In the genomic region with DNA sequence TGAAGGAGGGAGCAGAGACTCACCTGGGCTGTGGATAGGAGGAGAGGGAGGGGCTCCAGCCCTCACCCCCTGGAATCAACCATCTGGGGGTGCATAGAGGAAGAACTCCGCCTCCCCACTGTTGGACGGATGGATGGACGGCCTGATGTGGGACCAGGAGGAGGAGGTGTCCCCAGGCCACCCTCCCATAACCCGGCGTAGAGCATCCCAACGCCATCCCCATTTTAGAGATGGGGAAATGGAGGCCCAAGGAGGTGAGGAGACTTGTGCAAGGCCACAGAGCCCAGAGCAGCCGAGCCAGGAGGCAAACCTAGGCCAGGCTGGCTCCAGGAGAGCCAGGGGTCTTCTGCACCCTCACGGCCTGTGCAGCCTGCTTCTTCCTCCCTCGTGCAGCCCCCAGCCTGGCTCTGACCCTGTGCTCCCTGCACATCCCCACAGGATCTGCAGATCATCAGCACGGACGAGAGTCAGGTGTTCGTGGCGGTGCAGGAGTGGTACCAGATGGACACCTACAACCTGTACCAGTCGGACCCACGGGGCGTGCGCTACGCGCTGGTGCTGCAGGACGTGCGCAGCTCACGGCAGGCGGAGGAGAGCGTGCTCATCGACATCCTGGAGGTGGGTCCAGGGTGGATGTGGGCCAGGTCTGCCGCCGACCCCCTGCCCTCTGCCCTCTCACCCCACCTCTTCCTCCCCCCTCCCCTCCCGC, we compare ENCODE assay signal across 14 cellular contexts.
A peak's percentile ranks its signal among the peaks of the same experiment; 100 is the strongest.
DNase-seq lines count a peak whose midpoint lies in the region; ATAC-seq and TF ChIP-seq lines count a peak whose summit lies in the region.
"Had no signal": no experiment of that assay in that cellular context is flagged by ENCODE, and none has a peak within 500 bp of the region (broad histone marks: within the 10 kb centered on the region; RNA-seq: fewer than 3 reads in every experiment).

No MANE protein-coding gene starts in this region.

- H3K4ac ChIP-seq in mesenchymal stem cell (ENCODE audit: low read depth in 1 of 2, low read length in 2 of 2) = no peak overlapping the region

- H3K4me3 ChIP-seq in mesenchymal stem cell (ENCODE audit: insufficient read depth in 1 of 2, low read depth in 1 of 2, low read length in 2 of 2) (no peak overlapping the region), spleen (no peak overlapping the region)
- H3K4me3 ChIP-seq: GM12878, GM23338 had no signal

- H3K27ac ChIP-seq in mesenchymal stem cell (ENCODE audit: low read length, poor library complexity, severe bottlenecking) (no peak overlapping the region), spleen (no peak overlapping the region)
- H3K27ac ChIP-seq: 22Rv1 had no signal

- peak overlapping the region in 1 of 2 experiments; percentile 9 for H3K14ac ChIP-seq in mesenchymal stem cell (ENCODE audit: low read length in 2 of 2)

- peak; percentile 23 for DNase-seq in Right ventricle myocardium inferior (ENCODE audit: missing footprints)
- DNase-seq in left cardiac atrium = no peak
- peak; percentile 90 for DNase-seq in chondrocyte (ENCODE audit: low spot score)
- no peak for DNase-seq in mesenchymal stem cell
- peak; percentile 72 for DNase-seq in spleen
- DNase-seq in NCI-H82 (lab: John Stamatoyannopoulos, UW) = no peak
- no peak for DNase-seq in DMS114 treated with DMSO at 0.1 percent for 48 hours (lab: John Stamatoyannopoulos, UW; ENCODE audit: unreplicated experiment)
- no peak for DNase-seq in activated CD4-positive, alpha-beta T cell treated with anti-CD3 and anti-CD28 coated beads for 36 hours
- DNase-seq: CD4-positive, CD25-positive, alpha-beta regulatory T cell; H9 had no signal

- H2AK5ac ChIP-seq in mesenchymal stem cell (ENCODE audit: low read length, severe bottlenecking) = no peak overlapping the region

- H3K4me1 ChIP-seq in mesenchymal stem cell (ENCODE audit: control insufficient read depth, insufficient read depth, low read depth, low read length) = no peaks in the 10 kb centered on the region
- no peaks in the 10 kb centered on the region for H3K4me1 ChIP-seq in spleen

- POLR2A ChIA-PET in activated CD4-positive, alpha-beta T cell treated with anti-CD3 and anti-CD28 coated beads for 36 hours (lab: Charles Lee) = no interaction called here

- H3K27ac Mint-ChIP-seq in chondrocyte (ENCODE audit: unreplicated experiment) = no peak overlapping the region
- no peak overlapping the region for H3K27ac Mint-ChIP-seq in activated CD4-positive, alpha-beta T cell treated with anti-CD3 and anti-CD28 coated beads for 36 hours
- H3K27ac Mint-ChIP-seq: CD4-positive, CD25-positive, alpha-beta regulatory T cell; GM23338; H9; IgD-negative memory B cell had no signal

- H3K4me1 Mint-ChIP-seq in chondrocyte (ENCODE audit: low read depth) = no peaks in the 10 kb centered on the region
- no peaks in the 10 kb centered on the region for H3K4me1 Mint-ChIP-seq in activated CD4-positive, alpha-beta T cell treated with anti-CD3 and anti-CD28 coated beads for 36 hours
- H3K4me1 Mint-ChIP-seq: CD4-positive, CD25-positive, alpha-beta regulatory T cell; IgD-negative memory B cell had no signal

- peaks cover 46% of the 10 kb centered on the region for H3K27me3 Mint-ChIP-seq in chondrocyte (ENCODE audit: low read depth)
- H3K27me3 Mint-ChIP-seq in activated CD4-positive, alpha-beta T cell treated with anti-CD3 and anti-CD28 coated beads for 36 hours = peaks cover 6% of the 10 kb centered on the region
- H3K27me3 Mint-ChIP-seq: IgD-negative memory B cell had no signal

- 93% methylated on average over 25 of the region's 28 CpGs for WGBS in mesenchymal stem cell
- 81 to 86% (median 85%) methylated on average over 23 to 28 of the region's 28 CpGs for WGBS in spleen, 5 donors

- intact Hi-C loops in Right ventricle myocardium inferior (cut with DNase I) = no loop called here
- intact Hi-C loops in left cardiac atrium (cut with DNase I) = no loop called here
- intact Hi-C loops in spleen (cut with DNase I; ENCODE audit: low total_unique reads) = no loop called here
- intact Hi-C loops in activated CD4-positive, alpha-beta T cell treated with anti-CD3 and anti-CD28 coated beads for 36 hours (cut with DNase I, micrococcal nuclease) = no loop called here

- no peak overlapping the region for H4K8ac ChIP-seq in mesenchymal stem cell (ENCODE audit: low read length)

- H3K9me3 Mint-ChIP-seq in chondrocyte (ENCODE audit: low read depth) = peaks cover 9% of the 10 kb centered on the region
- peaks cover 8% of the 10 kb centered on the region for H3K9me3 Mint-ChIP-seq in activated CD4-positive, alpha-beta T cell treated with anti-CD3 and anti-CD28 coated beads for 36 hours (ENCODE audit: low read depth)

- no peak overlapping the region for H3K23ac ChIP-seq in mesenchymal stem cell (ENCODE audit: low read length in 2 of 2)

- no peak for TF ChIP-seq POLR2A in spleen (IDR thresholded peaks at IDR 0.05)

- no peaks in the 10 kb centered on the region for H3K79me1 ChIP-seq in mesenchymal stem cell (replicated peaks; ENCODE audit: low read length, poor library complexity, severe bottlenecking)

- no peak overlapping the region for H2BK120ac ChIP-seq in mesenchymal stem cell (ENCODE audit: low read depth, low read length)

- H4K91ac ChIP-seq in mesenchymal stem cell (ENCODE audit: low read length) = no peak overlapping the region

- H2BK12ac ChIP-seq in mesenchymal stem cell (ENCODE audit: low read length in 2 of 2) = peak overlapping the region in 1 of 2 experiments; percentile 64

- H3K9me3 ChIP-seq in mesenchymal stem cell (ENCODE audit: control insufficient read depth, low read length) (peaks cover 5% of the 10 kb centered on the region), spleen (peaks cover 0 to 18% (median 5%) of the 10 kb centered on the region in 8 donors)

- H3K9ac ChIP-seq in mesenchymal stem cell (ENCODE audit: low read length) = no peak overlapping the region

- peak overlapping the region; percentile 15 for H2BK15ac ChIP-seq in mesenchymal stem cell (ENCODE audit: low read depth, poor library complexity, severe bottlenecking)

- peak overlapping the region in 1 of 2 experiments; percentile 16 for H3K18ac ChIP-seq in mesenchymal stem cell (ENCODE audit: low read depth in 1 of 2, low read length in 2 of 2)

- no peak overlapping the region for H3K4me3 Mint-ChIP-seq in chondrocyte (ENCODE audit: unreplicated experiment)
- no peak overlapping the region for H3K4me3 Mint-ChIP-seq in activated CD4-positive, alpha-beta T cell treated with anti-CD3 and anti-CD28 coated beads for 36 hours
- H3K4me3 Mint-ChIP-seq: CD4-positive, CD25-positive, alpha-beta regulatory T cell; GM23338; H9 had no signal

- H3K4me2 ChIP-seq in mesenchymal stem cell (ENCODE audit: low read length, poor library complexity, severe bottlenecking) = no peak overlapping the region
- H3K4me2 ChIP-seq: GM23338 had no signal

- H2AFZ ChIP-seq in mesenchymal stem cell (ENCODE audit: low read depth, low read length) = no peak overlapping the region
- H2AFZ ChIP-seq: GM23338 had no signal

- no peak for ATAC-seq in Right ventricle myocardium inferior
- ATAC-seq in left cardiac atrium = no peak
- no peak for ATAC-seq in activated CD4-positive, alpha-beta T cell treated with anti-CD3 and anti-CD28 coated beads for 36 hours
- ATAC-seq: GM12878 had no signal

- no peak for TF ChIP-seq CTCF in chondrocyte (IDR thresholded peaks at IDR 0.05)
- no peak for TF ChIP-seq CTCF in spleen (IDR thresholded peaks at IDR 0.05 in 8 of 11, conservative IDR thresholded peaks at IDR 0.05 in 3 of 11)

- H2BK5ac ChIP-seq in mesenchymal stem cell (ENCODE audit: low read depth, low read length, poor library complexity, severe bottlenecking) = no peak overlapping the region

- CTCF ChIA-PET in activated CD4-positive, alpha-beta T cell treated with anti-CD3 and anti-CD28 coated beads for 36 hours (lab: Charles Lee) = no interaction called here

- H3K36me3 Mint-ChIP-seq in chondrocyte (ENCODE audit: low read depth) = peaks cover 7% of the 10 kb centered on the region
- no peaks in the 10 kb centered on the region for H3K36me3 Mint-ChIP-seq in activated CD4-positive, alpha-beta T cell treated with anti-CD3 and anti-CD28 coated beads for 36 hours (ENCODE audit: low read depth)
- H3K36me3 Mint-ChIP-seq: CD4-positive, CD25-positive, alpha-beta regulatory T cell; IgD-negative memory B cell had no signal

- H3K36me3 ChIP-seq in mesenchymal stem cell (ENCODE audit: control insufficient read depth in 1 of 2, insufficient read depth in 2 of 2, low read depth in 1 of 2, low read length in 2 of 2) = peaks cover 0 to 4% of the 10 kb centered on the region in 2 experiments
- no peaks in the 10 kb centered on the region for H3K36me3 ChIP-seq in spleen

- H3K27me3 ChIP-seq in mesenchymal stem cell (ENCODE audit: control insufficient read depth in 1 of 2, insufficient read depth in 1 of 2, low read length in 2 of 2) (peaks cover 26 to 45% of the 10 kb centered on the region in 2 experiments), spleen (replicated peaks in 1 of 7) (peaks cover 0 to 48% (median 0%) of the 10 kb centered on the region in 7 donors)

Comparison
In these comparisons a context has a peak if more than half of its experiments do, and no peak if none do; other contexts are left out.
1. DNase-seq: peak in Right ventricle myocardium inferior (single experiment), chondrocyte (single experiment) and spleen (single experiment); none in left cardiac atrium (single experiment), mesenchymal stem cell (single experiment), NCI-H82 (single experiment), DMS114 treated with DMSO at 0.1 percent for 48 hours (single experiment) and activated CD4-positive, alpha-beta T cell treated with anti-CD3 and anti-CD28 coated beads for 36 hours (single experiment).